8 cellular contexts compared by ENCODE assay signal in genomic region chr18:864872-865273, GRCh38. TPM values are rescaled to one million over a fixed set of nuclear protein-coding genes. Genes with fewer than 3 reads are reported as not detected.
DNase-seq lines count a peak whose midpoint lies in the region; ATAC-seq and TF ChIP-seq lines count a peak whose summit lies in the region.

No MANE protein-coding gene starts in this region.

- no peak overlapping the region for H3K4me3 Mint-ChIP-seq in activated CD4-positive, alpha-beta T cell treated with anti-CD3 and anti-CD28 coated beads for 36 hours

- WGBS in liver: under 1% methylated on average over 15 of the region's 15 CpGs

- no peaks in the 10 kb centered on the region for H3K27me3 ChIP-seq in liver (ENCODE audit: control insufficient read depth in 4 of 4, insufficient read depth in 4 of 4, low read length in 3 of 4)

- in situ Hi-C loops in GM13977 (cut with MboI; ENCODE audit: low pct_unique_long_range_greater_than_20kb, low sequenced_read_pairs, unreplicated experiment): no loop called here

- TF ChIP-seq CTCF in GM13977 (IDR thresholded peaks at IDR 0.05; ENCODE audit: extremely low read depth, insufficient read depth, missing control alignments): peak; percentile 94
- TF ChIP-seq CTCF in choroid plexus epithelial cell (conservative IDR thresholded peaks at IDR 0.05; ENCODE audit: low read depth, low read length): peak; percentile 100
- TF ChIP-seq CTCF in liver (IDR thresholded peaks at IDR 0.05; ENCODE audit: low read depth, low read length, missing input control): peak; percentile 99

- H3K9me3 ChIP-seq in liver (ENCODE audit: control insufficient read depth in 4 of 4, low read length in 3 of 4): no peaks in the 10 kb centered on the region

- H3K4me1 Mint-ChIP-seq in activated CD4-positive, alpha-beta T cell treated with anti-CD3 and anti-CD28 coated beads for 36 hours: peaks cover 5% of the 10 kb centered on the region

- H3K27ac ChIP-seq in liver (ENCODE audit: low read depth in 1 of 2, low read length in 2 of 2): no peak overlapping the region

- no peaks in the 10 kb centered on the region for H3K36me3 Mint-ChIP-seq in activated CD4-positive, alpha-beta T cell treated with anti-CD3 and anti-CD28 coated beads for 36 hours (ENCODE audit: low read depth)

- CTCF ChIA-PET in activated CD4-positive, alpha-beta T cell treated with anti-CD3 and anti-CD28 coated beads for 36 hours (lab: Charles Lee): interaction anchor here (0.6 to 3.2 kb wide), 16 partner anchors 10 to 1677 kb away, joined by 3 to 20 read pairs (median 3); no protein-coding TSS in a partner anchor

- peak; percentile 73 for ATAC-seq in HG03108 (IDR thresholded peaks at IDR 0.05; ENCODE audit: unreplicated experiment)
- ATAC-seq in activated CD4-positive, alpha-beta T cell treated with anti-CD3 and anti-CD28 coated beads for 36 hours: peak; percentile 83

- no peak overlapping the region for H3K4me3 ChIP-seq in choroid plexus epithelial cell (ENCODE audit: low read depth, low read length)
- H3K4me3 ChIP-seq in liver (ENCODE audit: low read depth in 1 of 3, low read length in 3 of 3): no peak overlapping the region

- peak; percentile 99 to 100 for TF ChIP-seq RAD21 in liver (IDR thresholded peaks at IDR 0.05)

- no peaks in the 10 kb centered on the region for H3K9me3 Mint-ChIP-seq in activated CD4-positive, alpha-beta T cell treated with anti-CD3 and anti-CD28 coated beads for 36 hours (ENCODE audit: low read depth)

- DNase-seq in 8988T: peak; percentile 30
- DNase-seq in GM13977 (ENCODE audit: low spot score): peak; percentile 60
- peak; percentile 58 for DNase-seq in NCI-H510A (lab: John Stamatoyannopoulos, UW)
- DNase-seq in activated CD4-positive, alpha-beta T cell treated with anti-CD3 and anti-CD28 coated beads for 36 hours: peak; percentile 83
- DNase-seq in choroid plexus epithelial cell (ENCODE audit: low read depth): peak; percentile 89
- DNase-seq in stimulated activated CD4-positive, alpha-beta T cell treated with anti-CD3 and anti-CD28 coated beads, TNF-alpha, amount 100 ng/mL, for 4 hours (ENCODE audit: low read depth in 3 of 3): peak; percentile 26 to 32 (median 31)

- no peak overlapping the region for H3K9ac ChIP-seq in liver (ENCODE audit: low read depth in 1 of 2, low read length in 2 of 2)

- intact Hi-C loops in activated CD4-positive, alpha-beta T cell treated with anti-CD3 and anti-CD28 coated beads for 36 hours (cut with DNase I, micrococcal nuclease): loop anchor here (1.0 to 10.0 kb wide), 7 partner anchors 37 to 1677 kb away; partner anchors contain the start of gene ADCYAP1 (in 1 of the 2)

- no peak overlapping the region for H3K27ac Mint-ChIP-seq in activated CD4-positive, alpha-beta T cell treated with anti-CD3 and anti-CD28 coated beads for 36 hours

- POLR2A ChIA-PET in activated CD4-positive, alpha-beta T cell treated with anti-CD3 and anti-CD28 coated beads for 36 hours (lab: Charles Lee): no interaction called here

- no peaks in the 10 kb centered on the region for H3K36me3 ChIP-seq in liver (ENCODE audit: control insufficient read depth in 4 of 4, insufficient read depth in 3 of 4, low read depth in 1 of 4, low read length in 3 of 4)

- H3K4me1 ChIP-seq in liver (ENCODE audit: control insufficient read depth in 4 of 4, insufficient read depth in 4 of 4, low read length in 3 of 4): no peaks in the 10 kb centered on the region

- H3K27me3 Mint-ChIP-seq in activated CD4-positive, alpha-beta T cell treated with anti-CD3 and anti-CD28 coated beads for 36 hours: peaks cover 20% of the 10 kb centered on the region

TF ChIP-seq in liver, 16 proteins besides CTCF, POLR2A, EP300 and RAD21:
- TF ChIP-seq HNF4A (conservative IDR thresholded peaks at IDR 0.05): no peak
- peak in 1 of 2 donors; percentile 7 for TF ChIP-seq RXRA (IDR thresholded peaks at IDR 0.05)

RNA-seq across cellular contexts. Expression of gene ADCYAP1, which starts 39.8 kb away (rescaled TPM):
- not detected for total RNA-seq in activated CD4-positive, alpha-beta T cell treated with anti-CD3 and anti-CD28 coated beads for 36 hours
- total RNA-seq in liver: under 1 TPM in 1 of 2 donors, not detected in 1; 0.08 TPM
- under 1 TPM in 1 of 2 donors, not detected in 1; 0.02 TPM for polyA plus RNA-seq in liver

RNA-seq across cellular contexts. Expression of gene YES1, which starts 52.8 kb away (rescaled TPM):
- total RNA-seq in activated CD4-positive, alpha-beta T cell treated with anti-CD3 and anti-CD28 coated beads for 36 hours: 10 to 100 TPM; 13.1 to 14.2 TPM
- total RNA-seq in liver: 10 to 100 TPM; 26.0 to 57.6 TPM
- polyA plus RNA-seq in liver: 10 to 100 TPM; 12.5 to 17.9 TPM

Comparison
In these comparisons a context has a peak if more than half of its experiments do, and no peak if none do; other contexts are left out.
1. DNase-seq: peak in every context shown above with its lines; median percentile 89 in choroid plexus epithelial cell; 83 in activated CD4-positive, alpha-beta T cell treated with anti-CD3 and anti-CD28 coated beads for 36 hours; 60 in GM13977; 58 in NCI-H510A; 31 in stimulated activated CD4-positive, alpha-beta T cell treated with anti-CD3 and anti-CD28 coated beads, TNF-alpha, amount 100 ng/mL, for 4 hours; 30 in 8988T.